Comparison of ENCODE assay signal across 8 cellular contexts in the genomic region with DNA sequence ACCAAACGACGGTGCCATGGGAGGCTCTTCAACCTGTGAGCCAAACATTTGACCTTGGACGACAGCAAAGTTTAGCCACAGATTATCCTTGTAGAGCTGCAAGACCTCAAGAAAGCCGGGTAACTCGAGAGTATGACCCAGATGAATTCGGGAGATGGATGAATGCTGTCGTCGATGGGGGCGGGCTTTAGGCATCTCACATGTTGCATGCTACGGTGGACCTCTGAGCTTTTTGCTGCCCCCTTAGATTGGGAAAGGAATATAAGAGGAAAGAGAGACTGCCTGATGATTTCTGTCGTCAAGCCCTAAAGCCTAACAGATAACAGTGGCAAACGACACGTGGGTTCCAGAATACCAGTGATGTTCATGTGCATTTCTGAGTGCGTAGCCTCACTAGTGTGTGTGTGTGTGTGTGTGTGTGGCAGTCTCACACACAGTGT. TPM values are rescaled to one million over a fixed set of nuclear protein-coding genes. Genes with fewer than 3 reads are reported as not detected.
DNase-seq lines count a peak whose midpoint lies in the region; ATAC-seq and TF ChIP-seq lines count a peak whose summit lies in the region.

No MANE protein-coding gene starts in this region.

- CTCF ChIA-PET in Calu3 (lab: Charles Lee): interaction anchor here (1.0 kb wide), 1 partner anchor 12 kb away, joined by 3 read pairs; no protein-coding TSS in a partner anchor

- H3K9me3 ChIP-seq in thoracic aorta: no peaks in the 10 kb centered on the region

- H3K27ac ChIP-seq in KMS-11 (peak overlapping the region; percentile 72), thoracic aorta (peak overlapping the region in 1 of 2 donors; percentile 5)

- peaks cover 7% of the 10 kb centered on the region for H3K36me3 Mint-ChIP-seq in Calu3 (ENCODE audit: insufficient read depth, unreplicated experiment)
- no peaks in the 10 kb centered on the region for H3K36me3 Mint-ChIP-seq in activated naive CD4-positive, alpha-beta T cell treated with anti-CD3 and anti-CD28 coated beads, Interleukin-2, amount 50 U/mL, for 24 hours

- peak overlapping the region; percentile 88 for H3K9ac ChIP-seq in KMS-11

- no peak overlapping the region for H3K27ac Mint-ChIP-seq in Calu3 (ENCODE audit: unreplicated experiment)
- peak overlapping the region; percentile 51 for H3K27ac Mint-ChIP-seq in activated naive CD4-positive, alpha-beta T cell treated with anti-CD3 and anti-CD28 coated beads, Interleukin-2, amount 50 U/mL, for 24 hours

- H3K4me3 ChIP-seq in KMS-11 (IDR thresholded peaks at IDR 0.05; ENCODE audit: insufficient read depth, low read depth, low read length) (no peak overlapping the region), kidney epithelial cell (ENCODE audit: low read depth, low read length) (peak overlapping the region; percentile 75), thoracic aorta (peak overlapping the region; percentile 95)

- H3K36me3 ChIP-seq in KMS-11 (ENCODE audit: insufficient read depth) (no peaks in the 10 kb centered on the region), kidney epithelial cell (ENCODE audit: control insufficient read depth, insufficient read depth, low read length) (no peaks in the 10 kb centered on the region), thoracic aorta (no peaks in the 10 kb centered on the region)

- no peaks in the 10 kb centered on the region for H3K9me3 Mint-ChIP-seq in Calu3 (ENCODE audit: low read depth, unreplicated experiment)
- H3K9me3 Mint-ChIP-seq in activated naive CD4-positive, alpha-beta T cell treated with anti-CD3 and anti-CD28 coated beads, Interleukin-2, amount 50 U/mL, for 24 hours: no peaks in the 10 kb centered on the region

- H3K4me1 Mint-ChIP-seq in Calu3 (ENCODE audit: low read depth, unreplicated experiment): no peaks in the 10 kb centered on the region
- peaks cover 34% of the 10 kb centered on the region for H3K4me1 Mint-ChIP-seq in activated naive CD4-positive, alpha-beta T cell treated with anti-CD3 and anti-CD28 coated beads, Interleukin-2, amount 50 U/mL, for 24 hours

- no peak for ATAC-seq in thoracic aorta (ENCODE audit: insufficient number of reproducible peaks, low FRiP score, low read depth)
- ATAC-seq in HG02970 (IDR thresholded peaks at IDR 0.05; ENCODE audit: low FRiP score, unreplicated experiment): no peak
- ATAC-seq in HG02642 (IDR thresholded peaks at IDR 0.05; ENCODE audit: poor library complexity, unreplicated experiment): no peak

- intact Hi-C loops in Calu3 (cut with micrococcal nuclease; ENCODE audit: unreplicated experiment): no loop called here

- no peaks in the 10 kb centered on the region for H3K27me3 Mint-ChIP-seq in Calu3 (ENCODE audit: unreplicated experiment)
- no peaks in the 10 kb centered on the region for H3K27me3 Mint-ChIP-seq in activated naive CD4-positive, alpha-beta T cell treated with anti-CD3 and anti-CD28 coated beads, Interleukin-2, amount 50 U/mL, for 24 hours

- no peaks in the 10 kb centered on the region for H4K20me1 ChIP-seq in KMS-11 (ENCODE audit: insufficient read depth)

- H2AFZ ChIP-seq in KMS-11 (ENCODE audit: low read depth): peak overlapping the region; percentile 80

- H3K4me3 Mint-ChIP-seq in Calu3 (ENCODE audit: low read depth, unreplicated experiment): peak overlapping the region; percentile 58
- peak overlapping the region; percentile 86 for H3K4me3 Mint-ChIP-seq in activated naive CD4-positive, alpha-beta T cell treated with anti-CD3 and anti-CD28 coated beads, Interleukin-2, amount 50 U/mL, for 24 hours

- H3K79me2 ChIP-seq in KMS-11 (ENCODE audit: insufficient read depth, low read depth): no peaks in the 10 kb centered on the region; the same call in 1 of the 2 replicates

- peaks cover 11% of the 10 kb centered on the region for H3K4me1 ChIP-seq in KMS-11 (ENCODE audit: low read depth, poor library complexity, severe bottlenecking)
- peaks cover 0 to 18% of the 10 kb centered on the region in 2 donors for H3K4me1 ChIP-seq in thoracic aorta (ENCODE audit: control insufficient read depth in 1 of 2, low read depth in 2 of 2)

- no TSS peak for BruUV-seq in Calu3 (replicated peaks; lab: Mats Ljungman, UMichigan)

- peak overlapping the region; percentile 41 for H3K4me2 ChIP-seq in KMS-11

- DNase-seq in Calu3: no peak
- no peak for DNase-seq in kidney epithelial cell (ENCODE audit: low read depth)
- DNase-seq in thoracic aorta (ENCODE audit: low spot score): no peak
- no peak for DNase-seq in glomerular visceral epithelial cell (ENCODE audit: extremely low spot score)

- TF ChIP-seq CTCF in Calu3 (IDR thresholded peaks at IDR 0.05; ENCODE audit: unreplicated experiment) (no peak), KMS-11 (conservative IDR thresholded peaks at IDR 0.05; ENCODE audit: low read depth, low read length) (no peak), kidney epithelial cell (IDR thresholded peaks at IDR 0.05; ENCODE audit: insufficient read depth, low read length, poor library complexity, severe bottlenecking) (peak; percentile 2), thoracic aorta (IDR thresholded peaks at IDR 0.05) (no peak)

- no peaks in the 10 kb centered on the region for H3K27me3 ChIP-seq in KMS-11 (ENCODE audit: insufficient read depth, low read depth)
- H3K27me3 ChIP-seq in kidney epithelial cell (ENCODE audit: control insufficient read depth, insufficient read depth, low read length): no peaks in the 10 kb centered on the region
- H3K27me3 ChIP-seq in thoracic aorta (replicated peaks; ENCODE audit: insufficient read depth): no peaks in the 10 kb centered on the region

RNA-seq across cellular contexts. Expression of a gene that starts 0.7 kb away (rescaled TPM):
- total RNA-seq in Calu3 (2022): 10.0 and 12.5 TPM in 2 replicates
- 17.3 and 18.1 TPM in 2 replicates for total RNA-seq in kidney epithelial cell
- total RNA-seq in thoracic aorta: 10 to 100 TPM in 1 of 2 donors, 1 to 10 TPM in 1; 2.8 to 12.2 TPM
